In the genomic region with DNA sequence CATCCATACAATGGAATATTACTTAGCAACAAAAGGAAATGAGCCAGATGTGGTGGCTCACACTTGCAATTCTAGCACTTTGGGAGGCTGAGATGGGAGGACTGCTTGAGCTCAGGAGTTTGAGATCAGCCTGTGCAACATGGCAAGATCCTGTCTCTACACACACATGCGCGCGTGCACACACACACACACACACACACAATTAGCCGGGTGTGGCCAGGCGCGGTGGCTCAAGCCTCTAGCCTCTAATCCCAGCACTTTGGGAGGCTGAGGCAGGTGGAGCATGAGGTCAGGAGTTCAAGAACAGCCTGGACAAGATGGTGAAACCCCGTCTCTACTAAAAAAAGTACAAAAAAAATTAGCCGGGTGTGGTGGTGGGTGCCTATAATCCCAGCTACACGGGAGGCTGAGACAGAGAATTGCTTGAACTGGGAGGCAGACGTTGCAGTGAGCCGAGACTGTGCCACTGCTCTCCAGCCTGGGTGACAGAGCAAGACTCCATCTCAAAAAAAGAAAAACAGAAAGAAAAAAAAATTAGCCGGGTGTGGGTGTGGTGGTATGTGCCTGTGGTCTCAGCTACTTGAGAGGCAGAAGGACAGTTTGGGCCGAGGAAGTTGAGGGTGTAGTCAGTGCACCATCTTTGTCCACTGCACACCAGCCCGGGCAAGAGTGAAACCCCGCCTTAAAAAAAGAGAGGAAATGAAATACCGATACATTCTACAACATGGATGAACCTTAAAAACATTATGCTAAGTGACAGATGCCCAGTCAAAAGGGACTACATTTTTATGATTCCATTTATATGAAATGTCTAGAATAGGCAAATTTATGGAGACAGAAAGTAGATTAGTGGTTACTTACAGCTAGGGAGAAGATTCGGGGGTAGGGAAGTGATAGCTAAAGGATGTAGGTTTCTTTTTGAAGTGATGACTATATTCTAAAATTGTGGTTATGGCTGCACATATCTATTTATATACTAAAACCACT, we compare ENCODE assay signal across 1 cellular context.
TF ChIP-seq lines count a peak whose summit lies in the region.

No MANE protein-coding gene starts in this region.

TF ChIP-seq in GM12878, 131 proteins besides CTCF, POLR2A, EP300 and RAD21 (continued from another document and continues in another):
- TF ChIP-seq, protein P1, sequence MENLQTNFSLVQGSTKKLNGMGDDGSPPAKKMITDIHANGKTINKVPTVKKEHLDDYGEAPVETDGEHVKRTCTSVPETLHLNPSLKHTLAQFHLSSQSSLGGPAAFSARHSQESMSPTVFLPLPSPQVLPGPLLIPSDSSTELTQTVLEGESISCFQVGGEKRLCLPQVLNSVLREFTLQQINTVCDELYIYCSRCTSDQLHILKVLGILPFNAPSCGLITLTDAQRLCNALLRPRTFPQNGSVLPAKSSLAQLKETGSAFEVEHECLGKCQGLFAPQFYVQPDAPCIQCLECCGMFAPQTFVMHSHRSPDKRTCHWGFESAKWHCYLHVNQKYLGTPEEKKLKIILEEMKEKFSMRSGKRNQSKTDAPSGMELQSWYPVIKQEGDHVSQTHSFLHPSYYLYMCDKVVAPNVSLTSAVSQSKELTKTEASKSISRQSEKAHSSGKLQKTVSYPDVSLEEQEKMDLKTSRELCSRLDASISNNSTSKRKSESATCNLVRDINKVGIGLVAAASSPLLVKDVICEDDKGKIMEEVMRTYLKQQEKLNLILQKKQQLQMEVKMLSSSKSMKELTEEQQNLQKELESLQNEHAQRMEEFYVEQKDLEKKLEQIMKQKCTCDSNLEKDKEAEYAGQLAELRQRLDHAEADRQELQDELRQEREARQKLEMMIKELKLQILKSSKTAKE (IDR thresholded peaks at IDR 0.05; ENCODE audit: low read depth, poor library complexity, severe bottlenecking) = no peak
- TF ChIP-seq, protein P2, sequence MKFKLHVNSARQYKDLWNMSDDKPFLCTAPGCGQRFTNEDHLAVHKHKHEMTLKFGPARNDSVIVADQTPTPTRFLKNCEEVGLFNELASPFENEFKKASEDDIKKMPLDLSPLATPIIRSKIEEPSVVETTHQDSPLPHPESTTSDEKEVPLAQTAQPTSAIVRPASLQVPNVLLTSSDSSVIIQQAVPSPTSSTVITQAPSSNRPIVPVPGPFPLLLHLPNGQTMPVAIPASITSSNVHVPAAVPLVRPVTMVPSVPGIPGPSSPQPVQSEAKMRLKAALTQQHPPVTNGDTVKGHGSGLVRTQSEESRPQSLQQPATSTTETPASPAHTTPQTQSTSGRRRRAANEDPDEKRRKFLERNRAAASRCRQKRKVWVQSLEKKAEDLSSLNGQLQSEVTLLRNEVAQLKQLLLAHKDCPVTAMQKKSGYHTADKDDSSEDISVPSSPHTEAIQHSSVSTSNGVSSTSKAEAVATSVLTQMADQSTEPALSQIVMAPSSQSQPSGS (IDR thresholded peaks at IDR 0.05; ENCODE audit: low read length) = peak; percentile 74
- no peak for TF ChIP-seq CHD4 (IDR thresholded peaks at IDR 0.05)
- TF ChIP-seq, protein P3, sequence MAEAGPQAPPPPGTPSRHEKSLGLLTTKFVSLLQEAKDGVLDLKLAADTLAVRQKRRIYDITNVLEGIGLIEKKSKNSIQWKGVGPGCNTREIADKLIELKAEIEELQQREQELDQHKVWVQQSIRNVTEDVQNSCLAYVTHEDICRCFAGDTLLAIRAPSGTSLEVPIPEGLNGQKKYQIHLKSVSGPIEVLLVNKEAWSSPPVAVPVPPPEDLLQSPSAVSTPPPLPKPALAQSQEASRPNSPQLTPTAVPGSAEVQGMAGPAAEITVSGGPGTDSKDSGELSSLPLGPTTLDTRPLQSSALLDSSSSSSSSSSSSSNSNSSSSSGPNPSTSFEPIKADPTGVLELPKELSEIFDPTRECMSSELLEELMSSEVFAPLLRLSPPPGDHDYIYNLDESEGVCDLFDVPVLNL (IDR thresholded peaks at IDR 0.05; ENCODE audit: low read depth, low read length) = no peak
- no peak for TF ChIP-seq RELA (IDR thresholded peaks at IDR 0.05; ENCODE audit: borderline replicate concordance, partially characterized antibody)
- no peak for TF ChIP-seq WRNIP1 (IDR thresholded peaks at IDR 0.05; ENCODE audit: borderline replicate concordance, low read depth, low read length)
- 0 out of 2 replicates have a peak, but pooled peaks have one; percentile 24 for TF ChIP-seq CREM (IDR thresholded peaks at IDR 0.05; ENCODE audit: low read depth)
- TF ChIP-seq PAX5 (IDR thresholded peaks at IDR 0.05; ENCODE audit: borderline replicate concordance, low read depth, low read length) = no peak
- TF ChIP-seq HDAC6 (IDR thresholded peaks at IDR 0.05; ENCODE audit: unreplicated experiment) = no peak
- peak; percentile 74 for TF ChIP-seq POU2F2 (IDR thresholded peaks at IDR 0.05; ENCODE audit: borderline replicate concordance, low read depth, low read length)
- TF ChIP-seq EED (IDR thresholded peaks at IDR 0.05; ENCODE audit: low read depth) = no peak; the same call in 1 of the 2 replicates
- TF ChIP-seq SRF (IDR thresholded peaks at IDR 0.05; ENCODE audit: low read depth in 2 of 2, low read length in 2 of 2) = no peak
- no peak for TF ChIP-seq KLF5 (IDR thresholded peaks at IDR 0.05; ENCODE audit: partially characterized antibody)
- no peak for TF ChIP-seq NR2C2 (IDR thresholded peaks at IDR 0.05; ENCODE audit: borderline replicate concordance, control insufficient read depth, insufficient read length, low read depth)
- no peak; the same call in 1 of the 2 replicates for TF ChIP-seq MTA2 (IDR thresholded peaks at IDR 0.05; ENCODE audit: low read depth)
- no peak for TF ChIP-seq SMARCA5 (IDR thresholded peaks at IDR 0.05)
- no peak for TF ChIP-seq FOXK2 (IDR thresholded peaks at IDR 0.05)
- no peak for TF ChIP-seq NR2C1 (IDR thresholded peaks at IDR 0.05)
- TF ChIP-seq, protein P4, sequence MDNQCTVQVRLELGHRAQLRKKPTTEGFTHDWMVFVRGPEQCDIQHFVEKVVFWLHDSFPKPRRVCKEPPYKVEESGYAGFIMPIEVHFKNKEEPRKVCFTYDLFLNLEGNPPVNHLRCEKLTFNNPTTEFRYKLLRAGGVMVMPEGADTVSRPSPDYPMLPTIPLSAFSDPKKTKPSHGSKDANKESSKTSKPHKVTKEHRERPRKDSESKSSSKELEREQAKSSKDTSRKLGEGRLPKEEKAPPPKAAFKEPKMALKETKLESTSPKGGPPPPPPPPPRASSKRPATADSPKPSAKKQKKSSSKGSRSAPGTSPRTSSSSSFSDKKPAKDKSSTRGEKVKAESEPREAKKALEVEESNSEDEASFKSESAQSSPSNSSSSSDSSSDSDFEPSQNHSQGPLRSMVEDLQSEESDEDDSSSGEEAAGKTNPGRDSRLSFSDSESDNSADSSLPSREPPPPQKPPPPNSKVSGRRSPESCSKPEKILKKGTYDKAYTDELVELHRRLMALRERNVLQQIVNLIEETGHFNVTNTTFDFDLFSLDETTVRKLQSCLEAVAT (IDR thresholded peaks at IDR 0.05) = no peak
- TF ChIP-seq, protein P5, sequence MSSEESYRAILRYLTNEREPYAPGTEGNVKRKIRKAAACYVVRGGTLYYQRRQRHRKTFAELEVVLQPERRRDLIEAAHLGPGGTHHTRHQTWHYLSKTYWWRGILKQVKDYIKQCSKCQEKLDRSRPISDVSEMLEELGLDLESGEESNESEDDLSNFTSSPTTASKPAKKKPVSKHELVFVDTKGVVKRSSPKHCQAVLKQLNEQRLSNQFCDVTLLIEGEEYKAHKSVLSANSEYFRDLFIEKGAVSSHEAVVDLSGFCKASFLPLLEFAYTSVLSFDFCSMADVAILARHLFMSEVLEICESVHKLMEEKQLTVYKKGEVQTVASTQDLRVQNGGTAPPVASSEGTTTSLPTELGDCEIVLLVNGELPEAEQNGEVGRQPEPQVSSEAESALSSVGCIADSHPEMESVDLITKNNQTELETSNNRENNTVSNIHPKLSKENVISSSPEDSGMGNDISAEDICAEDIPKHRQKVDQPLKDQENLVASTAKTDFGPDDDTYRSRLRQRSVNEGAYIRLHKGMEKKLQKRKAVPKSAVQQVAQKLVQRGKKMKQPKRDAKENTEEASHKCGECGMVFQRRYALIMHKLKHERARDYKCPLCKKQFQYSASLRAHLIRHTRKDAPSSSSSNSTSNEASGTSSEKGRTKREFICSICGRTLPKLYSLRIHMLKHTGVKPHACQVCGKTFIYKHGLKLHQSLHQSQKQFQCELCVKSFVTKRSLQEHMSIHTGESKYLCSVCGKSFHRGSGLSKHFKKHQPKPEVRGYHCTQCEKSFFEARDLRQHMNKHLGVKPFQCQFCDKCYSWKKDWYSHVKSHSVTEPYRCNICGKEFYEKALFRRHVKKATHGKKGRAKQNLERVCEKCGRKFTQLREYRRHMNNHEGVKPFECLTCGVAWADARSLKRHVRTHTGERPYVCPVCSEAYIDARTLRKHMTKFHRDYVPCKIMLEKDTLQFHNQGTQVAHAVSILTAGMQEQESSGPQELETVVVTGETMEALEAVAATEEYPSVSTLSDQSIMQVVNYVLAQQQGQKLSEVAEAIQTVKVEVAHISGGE (CRISPR knock-in tag; IDR thresholded peaks at IDR 0.05) = no peak
- 0 out of 2 replicates have a peak, but pooled peaks have one; percentile 28 for TF ChIP-seq CREB1 (IDR thresholded peaks at IDR 0.05; ENCODE audit: low read depth)
- no peak for TF ChIP-seq SUZ12 (IDR thresholded peaks at IDR 0.05; ENCODE audit: unreplicated experiment)
- TF ChIP-seq SMC3 (IDR thresholded peaks at IDR 0.05; ENCODE audit: borderline replicate concordance, low read length) = no peak
- no peak for TF ChIP-seq STAT1 (conservative IDR thresholded peaks at IDR 0.05)
- 0 out of 2 replicates have a peak, but pooled peaks have one; percentile 50 for TF ChIP-seq SREBF1 (IDR thresholded peaks at IDR 0.05; ENCODE audit: low read length)
- TF ChIP-seq TCF7 (IDR thresholded peaks at IDR 0.05; ENCODE audit: borderline replicate concordance) = peak; percentile 92
- no peak for TF ChIP-seq YBX1 (IDR thresholded peaks at IDR 0.05)
- TF ChIP-seq ZNF622 (IDR thresholded peaks at IDR 0.05) = no peak
- TF ChIP-seq, protein P6, sequence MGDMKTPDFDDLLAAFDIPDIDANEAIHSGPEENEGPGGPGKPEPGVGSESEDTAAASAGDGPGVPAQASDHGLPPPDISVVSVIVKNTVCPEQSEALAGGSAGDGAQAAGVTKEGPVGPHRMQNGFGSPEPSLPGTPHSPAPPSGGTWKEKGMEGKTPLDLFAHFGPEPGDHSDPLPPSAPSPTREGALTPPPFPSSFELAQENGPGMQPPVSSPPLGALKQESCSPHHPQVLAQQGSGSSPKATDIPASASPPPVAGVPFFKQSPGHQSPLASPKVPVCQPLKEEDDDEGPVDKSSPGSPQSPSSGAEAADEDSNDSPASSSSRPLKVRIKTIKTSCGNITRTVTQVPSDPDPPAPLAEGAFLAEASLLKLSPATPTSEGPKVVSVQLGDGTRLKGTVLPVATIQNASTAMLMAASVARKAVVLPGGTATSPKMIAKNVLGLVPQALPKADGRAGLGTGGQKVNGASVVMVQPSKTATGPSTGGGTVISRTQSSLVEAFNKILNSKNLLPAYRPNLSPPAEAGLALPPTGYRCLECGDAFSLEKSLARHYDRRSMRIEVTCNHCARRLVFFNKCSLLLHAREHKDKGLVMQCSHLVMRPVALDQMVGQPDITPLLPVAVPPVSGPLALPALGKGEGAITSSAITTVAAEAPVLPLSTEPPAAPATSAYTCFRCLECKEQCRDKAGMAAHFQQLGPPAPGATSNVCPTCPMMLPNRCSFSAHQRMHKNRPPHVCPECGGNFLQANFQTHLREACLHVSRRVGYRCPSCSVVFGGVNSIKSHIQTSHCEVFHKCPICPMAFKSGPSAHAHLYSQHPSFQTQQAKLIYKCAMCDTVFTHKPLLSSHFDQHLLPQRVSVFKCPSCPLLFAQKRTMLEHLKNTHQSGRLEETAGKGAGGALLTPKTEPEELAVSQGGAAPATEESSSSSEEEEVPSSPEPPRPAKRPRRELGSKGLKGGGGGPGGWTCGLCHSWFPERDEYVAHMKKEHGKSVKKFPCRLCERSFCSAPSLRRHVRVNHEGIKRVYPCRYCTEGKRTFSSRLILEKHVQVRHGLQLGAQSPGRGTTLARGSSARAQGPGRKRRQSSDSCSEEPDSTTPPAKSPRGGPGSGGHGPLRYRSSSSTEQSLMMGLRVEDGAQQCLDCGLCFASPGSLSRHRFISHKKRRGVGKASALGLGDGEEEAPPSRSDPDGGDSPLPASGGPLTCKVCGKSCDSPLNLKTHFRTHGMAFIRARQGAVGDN (IDR thresholded peaks at IDR 0.05) = no peak
- peak; percentile 85; the same call in 1 of the 2 replicates for TF ChIP-seq MTA3 (IDR thresholded peaks at IDR 0.05; ENCODE audit: borderline replicate concordance, low read length)
- no peak for TF ChIP-seq ZNF274 (IDR thresholded peaks at IDR 0.05; ENCODE audit: insufficient read depth, insufficient read length)
- TF ChIP-seq MEF2A (IDR thresholded peaks at IDR 0.05; ENCODE audit: insufficient read depth, low read depth, low read length) = peak; percentile 92
- TF ChIP-seq, protein P7, sequence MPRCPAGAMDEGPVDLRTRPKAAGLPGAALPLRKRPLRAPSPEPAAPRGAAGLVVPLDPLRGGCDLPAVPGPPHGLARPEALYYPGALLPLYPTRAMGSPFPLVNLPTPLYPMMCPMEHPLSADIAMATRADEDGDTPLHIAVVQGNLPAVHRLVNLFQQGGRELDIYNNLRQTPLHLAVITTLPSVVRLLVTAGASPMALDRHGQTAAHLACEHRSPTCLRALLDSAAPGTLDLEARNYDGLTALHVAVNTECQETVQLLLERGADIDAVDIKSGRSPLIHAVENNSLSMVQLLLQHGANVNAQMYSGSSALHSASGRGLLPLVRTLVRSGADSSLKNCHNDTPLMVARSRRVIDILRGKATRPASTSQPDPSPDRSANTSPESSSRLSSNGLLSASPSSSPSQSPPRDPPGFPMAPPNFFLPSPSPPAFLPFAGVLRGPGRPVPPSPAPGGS (IDR thresholded peaks at IDR 0.05; ENCODE audit: borderline replicate concordance, insufficient read depth, low read depth, low read length, poor library complexity, severe bottlenecking) = no peak
- no peak for TF ChIP-seq ZSCAN29 (IDR thresholded peaks at IDR 0.05)
- no peak for TF ChIP-seq BACH1 (IDR thresholded peaks at IDR 0.05; ENCODE audit: borderline replicate concordance)
- no peak for TF ChIP-seq BRCA1 (IDR thresholded peaks at IDR 0.05; ENCODE audit: low read depth, low read length)
- peak; percentile 30; the same call in 1 of the 2 replicates for TF ChIP-seq CBFB (IDR thresholded peaks at IDR 0.05; ENCODE audit: low read depth)
- TF ChIP-seq, protein P8, sequence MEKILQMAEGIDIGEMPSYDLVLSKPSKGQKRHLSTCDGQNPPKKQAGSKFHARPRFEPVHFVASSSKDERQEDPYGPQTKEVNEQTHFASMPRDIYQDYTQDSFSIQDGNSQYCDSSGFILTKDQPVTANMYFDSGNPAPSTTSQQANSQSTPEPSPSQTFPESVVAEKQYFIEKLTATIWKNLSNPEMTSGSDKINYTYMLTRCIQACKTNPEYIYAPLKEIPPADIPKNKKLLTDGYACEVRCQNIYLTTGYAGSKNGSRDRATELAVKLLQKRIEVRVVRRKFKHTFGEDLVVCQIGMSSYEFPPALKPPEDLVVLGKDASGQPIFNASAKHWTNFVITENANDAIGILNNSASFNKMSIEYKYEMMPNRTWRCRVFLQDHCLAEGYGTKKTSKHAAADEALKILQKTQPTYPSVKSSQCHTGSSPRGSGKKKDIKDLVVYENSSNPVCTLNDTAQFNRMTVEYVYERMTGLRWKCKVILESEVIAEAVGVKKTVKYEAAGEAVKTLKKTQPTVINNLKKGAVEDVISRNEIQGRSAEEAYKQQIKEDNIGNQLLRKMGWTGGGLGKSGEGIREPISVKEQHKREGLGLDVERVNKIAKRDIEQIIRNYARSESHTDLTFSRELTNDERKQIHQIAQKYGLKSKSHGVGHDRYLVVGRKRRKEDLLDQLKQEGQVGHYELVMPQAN (conservative IDR thresholded peaks at IDR 0.05) = no peak
- no peak for TF ChIP-seq NFYA (IDR thresholded peaks at IDR 0.05; ENCODE audit: borderline replicate concordance, low read depth, low read length)
- TF ChIP-seq SP1 (IDR thresholded peaks at IDR 0.05; ENCODE audit: low read depth, low read length) = no peak
- TF ChIP-seq NBN (IDR thresholded peaks at IDR 0.05) = no peak
- no peak for TF ChIP-seq TAF1 (IDR thresholded peaks at IDR 0.05; ENCODE audit: borderline replicate concordance, low read depth, low read length)
- TF ChIP-seq NRF1 (conservative IDR thresholded peaks at IDR 0.05; ENCODE audit: low read depth, low read length) = no peak
